3 cellular contexts compared by ENCODE assay signal in the genomic region with DNA sequence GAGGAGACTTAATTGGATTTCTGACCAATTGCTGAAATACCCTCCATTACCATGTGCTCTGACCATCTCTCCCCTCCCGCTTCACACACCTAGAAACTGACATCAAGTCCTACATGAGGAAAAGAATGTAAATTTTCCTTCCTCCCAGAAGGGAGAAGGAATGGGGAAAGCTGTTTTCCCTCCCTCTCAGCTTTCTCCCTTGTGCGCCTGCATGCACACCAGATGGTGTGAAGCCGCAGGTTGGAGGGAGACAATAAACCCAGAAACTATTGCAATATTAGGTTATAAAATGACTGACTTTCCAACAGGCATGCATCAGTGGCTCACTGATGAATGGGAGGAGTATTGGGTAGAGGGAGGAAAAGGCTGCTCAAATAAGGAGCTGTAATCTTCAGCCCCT.
TF ChIP-seq lines count a peak whose summit lies in the region.

No MANE protein-coding gene starts in this region.

TF ChIP-seq in GM23338, 12 proteins besides CTCF, POLR2A, EP300 and RAD21:
- TF ChIP-seq ZNF331 (CRISPR knock-in tag; IDR thresholded peaks at IDR 0.05; ENCODE audit: low read depth) (no peak), JUNB (IDR thresholded peaks at IDR 0.05; ENCODE audit: unreplicated experiment) (no peak), EZH2 (IDR thresholded peaks at IDR 0.05; ENCODE audit: low read depth, unreplicated experiment) (no peak), EZH2phosphoT487 (IDR thresholded peaks at IDR 0.05; ENCODE audit: unreplicated experiment) (no peak), NANOG (IDR thresholded peaks at IDR 0.05; ENCODE audit: borderline replicate concordance) (no peak)
- TF ChIP-seq, protein P1, sequence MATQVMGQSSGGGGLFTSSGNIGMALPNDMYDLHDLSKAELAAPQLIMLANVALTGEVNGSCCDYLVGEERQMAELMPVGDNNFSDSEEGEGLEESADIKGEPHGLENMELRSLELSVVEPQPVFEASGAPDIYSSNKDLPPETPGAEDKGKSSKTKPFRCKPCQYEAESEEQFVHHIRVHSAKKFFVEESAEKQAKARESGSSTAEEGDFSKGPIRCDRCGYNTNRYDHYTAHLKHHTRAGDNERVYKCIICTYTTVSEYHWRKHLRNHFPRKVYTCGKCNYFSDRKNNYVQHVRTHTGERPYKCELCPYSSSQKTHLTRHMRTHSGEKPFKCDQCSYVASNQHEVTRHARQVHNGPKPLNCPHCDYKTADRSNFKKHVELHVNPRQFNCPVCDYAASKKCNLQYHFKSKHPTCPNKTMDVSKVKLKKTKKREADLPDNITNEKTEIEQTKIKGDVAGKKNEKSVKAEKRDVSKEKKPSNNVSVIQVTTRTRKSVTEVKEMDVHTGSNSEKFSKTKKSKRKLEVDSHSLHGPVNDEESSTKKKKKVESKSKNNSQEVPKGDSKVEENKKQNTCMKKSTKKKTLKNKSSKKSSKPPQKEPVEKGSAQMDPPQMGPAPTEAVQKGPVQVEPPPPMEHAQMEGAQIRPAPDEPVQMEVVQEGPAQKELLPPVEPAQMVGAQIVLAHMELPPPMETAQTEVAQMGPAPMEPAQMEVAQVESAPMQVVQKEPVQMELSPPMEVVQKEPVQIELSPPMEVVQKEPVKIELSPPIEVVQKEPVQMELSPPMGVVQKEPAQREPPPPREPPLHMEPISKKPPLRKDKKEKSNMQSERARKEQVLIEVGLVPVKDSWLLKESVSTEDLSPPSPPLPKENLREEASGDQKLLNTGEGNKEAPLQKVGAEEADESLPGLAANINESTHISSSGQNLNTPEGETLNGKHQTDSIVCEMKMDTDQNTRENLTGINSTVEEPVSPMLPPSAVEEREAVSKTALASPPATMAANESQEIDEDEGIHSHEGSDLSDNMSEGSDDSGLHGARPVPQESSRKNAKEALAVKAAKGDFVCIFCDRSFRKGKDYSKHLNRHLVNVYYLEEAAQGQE (IDR thresholded peaks at IDR 0.05; ENCODE audit: unreplicated experiment): no peak
TF ChIP-seq in GM23338: peak in this region for 0.

TF ChIP-seq in IMR-90, 13 proteins besides CTCF, POLR2A, EP300 and RAD21:
- TF ChIP-seq NFE2L2 (IDR thresholded peaks at IDR 0.05; ENCODE audit: low read depth, low read length) (no peak), RCOR1 (IDR thresholded peaks at IDR 0.05; ENCODE audit: insufficient replicate concordance, low read length) (no peak), CHD1 (IDR thresholded peaks at IDR 0.05; ENCODE audit: low read depth, low read length) (no peak), MXI1 (IDR thresholded peaks at IDR 0.05; ENCODE audit: borderline replicate concordance, low read depth, low read length) (no peak), MAFK (IDR thresholded peaks at IDR 0.05; ENCODE audit: low read depth, low read length) (no peak), SMC3 (IDR thresholded peaks at IDR 0.05; ENCODE audit: low read depth, low read length) (no peak), FOS (IDR thresholded peaks at IDR 0.05; ENCODE audit: low read depth, low read length) (no peak)

TF ChIP-seq in GM12878, 131 proteins besides CTCF, POLR2A, EP300 and RAD21:
- TF ChIP-seq CHD4 (IDR thresholded peaks at IDR 0.05) (no peak), TCF7 (IDR thresholded peaks at IDR 0.05; ENCODE audit: borderline replicate concordance) (no peak), SIX5 (IDR thresholded peaks at IDR 0.05; ENCODE audit: low read depth, low read length, severe bottlenecking) (no peak), KAT2A (conservative IDR thresholded peaks at IDR 0.05; ENCODE audit: control insufficient read depth, low read depth, low read length) (no peak), EZH2 (IDR thresholded peaks at IDR 0.05; ENCODE audit: borderline replicate concordance, control insufficient read depth, low read depth, low read length) (no peak), IRF4 (IDR thresholded peaks at IDR 0.05; ENCODE audit: low read depth, low read length) (no peak), RCOR1 (conservative IDR thresholded peaks at IDR 0.05; ENCODE audit: low read depth, low read length) (no peak), FOS (IDR thresholded peaks at IDR 0.05; ENCODE audit: borderline replicate concordance, extremely low read depth, insufficient read length) (no peak), STAT1 (conservative IDR thresholded peaks at IDR 0.05) (no peak)
- TF ChIP-seq, protein P2, sequence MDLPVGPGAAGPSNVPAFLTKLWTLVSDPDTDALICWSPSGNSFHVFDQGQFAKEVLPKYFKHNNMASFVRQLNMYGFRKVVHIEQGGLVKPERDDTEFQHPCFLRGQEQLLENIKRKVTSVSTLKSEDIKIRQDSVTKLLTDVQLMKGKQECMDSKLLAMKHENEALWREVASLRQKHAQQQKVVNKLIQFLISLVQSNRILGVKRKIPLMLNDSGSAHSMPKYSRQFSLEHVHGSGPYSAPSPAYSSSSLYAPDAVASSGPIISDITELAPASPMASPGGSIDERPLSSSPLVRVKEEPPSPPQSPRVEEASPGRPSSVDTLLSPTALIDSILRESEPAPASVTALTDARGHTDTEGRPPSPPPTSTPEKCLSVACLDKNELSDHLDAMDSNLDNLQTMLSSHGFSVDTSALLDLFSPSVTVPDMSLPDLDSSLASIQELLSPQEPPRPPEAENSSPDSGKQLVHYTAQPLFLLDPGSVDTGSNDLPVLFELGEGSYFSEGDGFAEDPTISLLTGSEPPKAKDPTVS (IDR thresholded peaks at IDR 0.05; ENCODE audit: low read depth, low read length): no peak
- TF ChIP-seq, protein P3, sequence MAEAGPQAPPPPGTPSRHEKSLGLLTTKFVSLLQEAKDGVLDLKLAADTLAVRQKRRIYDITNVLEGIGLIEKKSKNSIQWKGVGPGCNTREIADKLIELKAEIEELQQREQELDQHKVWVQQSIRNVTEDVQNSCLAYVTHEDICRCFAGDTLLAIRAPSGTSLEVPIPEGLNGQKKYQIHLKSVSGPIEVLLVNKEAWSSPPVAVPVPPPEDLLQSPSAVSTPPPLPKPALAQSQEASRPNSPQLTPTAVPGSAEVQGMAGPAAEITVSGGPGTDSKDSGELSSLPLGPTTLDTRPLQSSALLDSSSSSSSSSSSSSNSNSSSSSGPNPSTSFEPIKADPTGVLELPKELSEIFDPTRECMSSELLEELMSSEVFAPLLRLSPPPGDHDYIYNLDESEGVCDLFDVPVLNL (IDR thresholded peaks at IDR 0.05; ENCODE audit: low read depth, low read length): no peak
- TF ChIP-seq, protein P4, sequence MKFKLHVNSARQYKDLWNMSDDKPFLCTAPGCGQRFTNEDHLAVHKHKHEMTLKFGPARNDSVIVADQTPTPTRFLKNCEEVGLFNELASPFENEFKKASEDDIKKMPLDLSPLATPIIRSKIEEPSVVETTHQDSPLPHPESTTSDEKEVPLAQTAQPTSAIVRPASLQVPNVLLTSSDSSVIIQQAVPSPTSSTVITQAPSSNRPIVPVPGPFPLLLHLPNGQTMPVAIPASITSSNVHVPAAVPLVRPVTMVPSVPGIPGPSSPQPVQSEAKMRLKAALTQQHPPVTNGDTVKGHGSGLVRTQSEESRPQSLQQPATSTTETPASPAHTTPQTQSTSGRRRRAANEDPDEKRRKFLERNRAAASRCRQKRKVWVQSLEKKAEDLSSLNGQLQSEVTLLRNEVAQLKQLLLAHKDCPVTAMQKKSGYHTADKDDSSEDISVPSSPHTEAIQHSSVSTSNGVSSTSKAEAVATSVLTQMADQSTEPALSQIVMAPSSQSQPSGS (IDR thresholded peaks at IDR 0.05; ENCODE audit: low read length): no peak
- TF ChIP-seq, protein P5, sequence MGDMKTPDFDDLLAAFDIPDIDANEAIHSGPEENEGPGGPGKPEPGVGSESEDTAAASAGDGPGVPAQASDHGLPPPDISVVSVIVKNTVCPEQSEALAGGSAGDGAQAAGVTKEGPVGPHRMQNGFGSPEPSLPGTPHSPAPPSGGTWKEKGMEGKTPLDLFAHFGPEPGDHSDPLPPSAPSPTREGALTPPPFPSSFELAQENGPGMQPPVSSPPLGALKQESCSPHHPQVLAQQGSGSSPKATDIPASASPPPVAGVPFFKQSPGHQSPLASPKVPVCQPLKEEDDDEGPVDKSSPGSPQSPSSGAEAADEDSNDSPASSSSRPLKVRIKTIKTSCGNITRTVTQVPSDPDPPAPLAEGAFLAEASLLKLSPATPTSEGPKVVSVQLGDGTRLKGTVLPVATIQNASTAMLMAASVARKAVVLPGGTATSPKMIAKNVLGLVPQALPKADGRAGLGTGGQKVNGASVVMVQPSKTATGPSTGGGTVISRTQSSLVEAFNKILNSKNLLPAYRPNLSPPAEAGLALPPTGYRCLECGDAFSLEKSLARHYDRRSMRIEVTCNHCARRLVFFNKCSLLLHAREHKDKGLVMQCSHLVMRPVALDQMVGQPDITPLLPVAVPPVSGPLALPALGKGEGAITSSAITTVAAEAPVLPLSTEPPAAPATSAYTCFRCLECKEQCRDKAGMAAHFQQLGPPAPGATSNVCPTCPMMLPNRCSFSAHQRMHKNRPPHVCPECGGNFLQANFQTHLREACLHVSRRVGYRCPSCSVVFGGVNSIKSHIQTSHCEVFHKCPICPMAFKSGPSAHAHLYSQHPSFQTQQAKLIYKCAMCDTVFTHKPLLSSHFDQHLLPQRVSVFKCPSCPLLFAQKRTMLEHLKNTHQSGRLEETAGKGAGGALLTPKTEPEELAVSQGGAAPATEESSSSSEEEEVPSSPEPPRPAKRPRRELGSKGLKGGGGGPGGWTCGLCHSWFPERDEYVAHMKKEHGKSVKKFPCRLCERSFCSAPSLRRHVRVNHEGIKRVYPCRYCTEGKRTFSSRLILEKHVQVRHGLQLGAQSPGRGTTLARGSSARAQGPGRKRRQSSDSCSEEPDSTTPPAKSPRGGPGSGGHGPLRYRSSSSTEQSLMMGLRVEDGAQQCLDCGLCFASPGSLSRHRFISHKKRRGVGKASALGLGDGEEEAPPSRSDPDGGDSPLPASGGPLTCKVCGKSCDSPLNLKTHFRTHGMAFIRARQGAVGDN (IDR thresholded peaks at IDR 0.05): no peak
TF ChIP-seq in GM12878: peak in this region for 0.
